14 cellular contexts compared by ENCODE assay signal in genomic region chr1:17533201-17533600, GRCh38. TPM values are rescaled to one million over a fixed set of nuclear protein-coding genes. Genes with fewer than 3 reads are reported as not detected.
"Had no signal": no experiment of that assay in that cellular context is flagged by ENCODE, and none has a peak within 500 bp of the region (broad histone marks: within the 10 kb centered on the region; RNA-seq: fewer than 3 reads in every experiment).

No MANE protein-coding gene starts in this region.

- H3K4me3 Mint-ChIP-seq: activated CD8-positive, alpha-beta T cell treated with anti-CD3 and anti-CD28 coated beads, Interleukin-2, amount 10 ng/mL, durations not matched to agents 7 days and 5 days; activated naive CD4-positive, alpha-beta T cell treated with anti-CD3 and anti-CD28 coated beads, Interleukin-2, amount 10 ng/mL, durations not matched to agents 7 days and 5 days; central memory CD8-positive, alpha-beta T cell; dendritic cell treated with granulocyte-macrophage colony-stimulating factor and Interleukin-4, amounts not matched to agents 40 ng/mL and 50 ng/mL, for 4 days; memory B cell; stimulated activated memory B cell treated with anti-CD40 and anti-IgM and Interleukin-4, amounts not matched to agents 10 μg/mL and 1 μg/mL and 100 μg/mL, for 72 hours; T-cell had no signal

- H3K4me1 Mint-ChIP-seq: activated naive CD4-positive, alpha-beta T cell treated with anti-CD3 and anti-CD28 coated beads, Interleukin-2, amount 10 ng/mL, durations not matched to agents 7 days and 5 days; central memory CD8-positive, alpha-beta T cell had no signal

- H3K4me2 ChIP-seq: smooth muscle cell had no signal

- H3K27ac Mint-ChIP-seq: activated CD8-positive, alpha-beta T cell treated with anti-CD3 and anti-CD28 coated beads, Interleukin-2, amount 10 ng/mL, durations not matched to agents 7 days and 5 days; activated naive CD4-positive, alpha-beta T cell treated with anti-CD3 and anti-CD28 coated beads, Interleukin-2, amount 10 ng/mL, durations not matched to agents 7 days and 5 days; dendritic cell treated with granulocyte-macrophage colony-stimulating factor and Interleukin-4, amounts not matched to agents 40 ng/mL and 50 ng/mL, for 4 days; memory B cell; T-cell had no signal

- H3K36me3 Mint-ChIP-seq: activated naive CD4-positive, alpha-beta T cell treated with anti-CD3 and anti-CD28 coated beads, Interleukin-2, amount 10 ng/mL, durations not matched to agents 7 days and 5 days; memory B cell; stimulated activated memory B cell treated with anti-CD40 and anti-IgM and Interleukin-4, amounts not matched to agents 10 μg/mL and 1 μg/mL and 100 μg/mL, for 72 hours; T-cell had no signal

- DNase-seq: activated CD4-positive, alpha-beta T cell treated with anti-CD3 and anti-CD28 coated beads for 48 hours; activated CD8-positive, alpha-beta memory T cell treated with anti-CD3 and anti-CD28 coated beads, Interleukin-2, amount 50 U/mL, for 48 hours; activated CD8-positive, alpha-beta T cell treated with anti-CD3 and anti-CD28 coated beads, Interleukin-2, amount 10 ng/mL, durations not matched to agents 7 days and 5 days; activated naive CD4-positive, alpha-beta T cell treated with anti-CD3 and anti-CD28 coated beads, Interleukin-2, amount 10 ng/mL, durations not matched to agents 7 days and 5 days; erythroblast; glutamatergic neuron; retina; T-cell; WERI-Rb-1 had no signal

- H3K27ac ChIP-seq: WERI-Rb-1 had no signal

- H3K36me3 ChIP-seq: WERI-Rb-1 had no signal

- ATAC-seq: activated CD8-positive, alpha-beta T cell treated with anti-CD3 and anti-CD28 coated beads, Interleukin-2, amount 10 ng/mL, durations not matched to agents 7 days and 5 days; stimulated activated memory B cell treated with anti-CD40 and anti-IgM and Interleukin-4, amounts not matched to agents 10 μg/mL and 1 μg/mL and 100 μg/mL, for 72 hours; T-cell had no signal

- H3K9me3 Mint-ChIP-seq: activated naive CD4-positive, alpha-beta T cell treated with anti-CD3 and anti-CD28 coated beads, Interleukin-2, amount 10 ng/mL, durations not matched to agents 7 days and 5 days; central memory CD8-positive, alpha-beta T cell; dendritic cell treated with granulocyte-macrophage colony-stimulating factor and Interleukin-4, amounts not matched to agents 40 ng/mL and 50 ng/mL, for 4 days; memory B cell; stimulated activated memory B cell treated with anti-CD40 and anti-IgM and Interleukin-4, amounts not matched to agents 10 μg/mL and 1 μg/mL and 100 μg/mL, for 72 hours; T-cell had no signal

- H3K4me3 ChIP-seq: smooth muscle cell had no signal

RNA-seq across cellular contexts. Expression of gene ARHGEF10L, which starts 6.3 kb away (rescaled TPM):
- total RNA-seq: activated CD8-positive, alpha-beta T cell treated with anti-CD3 and anti-CD28 coated beads, Interleukin-2, amount 10 ng/mL, durations not matched to agents 7 days and 5 days had no signal
